1 cellular context compared by ENCODE assay signal in the genomic region with DNA sequence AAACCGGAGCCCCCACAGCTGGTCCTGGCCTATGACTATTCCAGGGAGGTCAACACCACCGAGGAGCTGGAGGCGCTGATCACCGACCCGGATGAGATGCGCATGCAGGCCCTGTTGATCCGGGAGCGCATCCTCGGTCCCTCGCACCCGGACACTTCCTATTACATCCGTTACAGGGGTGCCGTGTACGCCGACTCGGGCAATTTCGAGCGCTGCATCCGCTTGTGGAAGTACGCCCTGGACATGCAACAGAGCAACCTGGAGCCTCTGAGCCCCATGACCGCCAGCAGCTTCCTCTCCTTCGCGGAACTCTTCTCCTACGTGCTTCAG.
A peak's percentile ranks its signal among the peaks of the same experiment; 100 is the strongest.
TF ChIP-seq lines count a peak whose summit lies in the region.

No MANE protein-coding gene starts in this region.

TF ChIP-seq in K562, 482 proteins besides CTCF, POLR2A, EP300 and RAD21:
- 0 out of 4 replicates have a peak, but pooled peaks of 1 of the 2 experiments have one; percentile 40 for TF ChIP-seq TEAD1 (CRISPR knock-in tag; IDR thresholded peaks at IDR 0.05)
